In the genomic region with DNA sequence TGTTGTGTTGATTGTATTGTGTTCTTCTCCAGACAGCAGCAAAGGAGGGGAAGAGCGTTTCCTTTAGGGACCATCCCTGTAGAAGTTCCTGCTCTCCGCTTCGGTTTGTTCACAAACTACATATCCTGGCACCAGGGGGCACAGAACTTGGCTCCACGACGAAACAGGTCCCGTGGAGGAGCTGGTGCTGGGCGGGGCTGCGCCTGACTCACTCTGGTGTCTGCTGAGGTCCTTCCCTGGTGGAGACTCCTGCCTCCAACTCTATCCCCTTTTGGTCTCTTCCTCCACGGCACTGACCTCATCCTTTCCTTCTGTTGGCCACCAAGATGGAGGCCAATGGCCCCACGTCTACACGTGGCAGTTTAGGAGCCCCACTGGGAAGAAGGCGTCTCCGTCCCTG, we compare ENCODE assay signal across 2 cellular contexts.
TF ChIP-seq lines count a peak whose summit lies in the region.

No MANE protein-coding gene starts in this region.

TF ChIP-seq in HCT116, 20 proteins besides CTCF, POLR2A, EP300 and RAD21:
- TF ChIP-seq ELF1 (IDR thresholded peaks at IDR 0.05; ENCODE audit: borderline replicate concordance, low read depth), result no peak

TF ChIP-seq in K562, 482 proteins besides CTCF, POLR2A, EP300 and RAD21:
- TF ChIP-seq ZNF717 (CRISPR knock-in tag; IDR thresholded peaks at IDR 0.05) (no peak), RHOXF2B (CRISPR knock-in tag; conservative IDR thresholded peaks at IDR 0.05) (no peak), ZNF3 (CRISPR knock-in tag; IDR thresholded peaks at IDR 0.05) (no peak), POLR2B (IDR thresholded peaks at IDR 0.05; ENCODE audit: low read depth, partially characterized antibody) (no peak), MGA (IDR thresholded peaks at IDR 0.05) (0 out of 2 replicates have a peak, but pooled peaks have one; percentile 27), YY1 (IDR thresholded peaks at IDR 0.05; ENCODE audit: borderline replicate concordance in 1 of 3, control insufficient read depth in 1 of 3, extremely low read depth in 1 of 3, insufficient read depth in 3 of 3, insufficient read length in 1 of 3, insufficient replicate concordance in 2 of 3, low read depth in 1 of 3, low read length in 2 of 3) (peak in 1 of 3 experiments; percentile 19), NBN (IDR thresholded peaks at IDR 0.05; ENCODE audit: low read depth) (no peak), THAP12 (CRISPR knock-in tag; IDR thresholded peaks at IDR 0.05) (no peak), GABPA (tag; conservative IDR thresholded peaks at IDR 0.05; ENCODE audit: low read depth) (no peak), ZNF584 (CRISPR knock-in tag; IDR thresholded peaks at IDR 0.05; ENCODE audit: low read depth) (peak; percentile 45; the same call in 1 of the 2 replicates), L3MBTL2 (IDR thresholded peaks at IDR 0.05) (0 out of 2 replicates have a peak, but pooled peaks have one; percentile 40), SAFB (IDR thresholded peaks at IDR 0.05; ENCODE audit: borderline replicate concordance, low read depth, low read length) (no peak)
- TF ChIP-seq, protein P1, sequence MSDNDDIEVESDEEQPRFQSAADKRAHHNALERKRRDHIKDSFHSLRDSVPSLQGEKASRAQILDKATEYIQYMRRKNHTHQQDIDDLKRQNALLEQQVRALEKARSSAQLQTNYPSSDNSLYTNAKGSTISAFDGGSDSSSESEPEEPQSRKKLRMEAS (CRISPR knock-in tag; IDR thresholded peaks at IDR 0.05), result no peak; the same call in 1 of the 2 replicates
TF ChIP-seq in K562: peak in this region for 4.
